8 cellular contexts compared by ENCODE assay signal in the genomic region with DNA sequence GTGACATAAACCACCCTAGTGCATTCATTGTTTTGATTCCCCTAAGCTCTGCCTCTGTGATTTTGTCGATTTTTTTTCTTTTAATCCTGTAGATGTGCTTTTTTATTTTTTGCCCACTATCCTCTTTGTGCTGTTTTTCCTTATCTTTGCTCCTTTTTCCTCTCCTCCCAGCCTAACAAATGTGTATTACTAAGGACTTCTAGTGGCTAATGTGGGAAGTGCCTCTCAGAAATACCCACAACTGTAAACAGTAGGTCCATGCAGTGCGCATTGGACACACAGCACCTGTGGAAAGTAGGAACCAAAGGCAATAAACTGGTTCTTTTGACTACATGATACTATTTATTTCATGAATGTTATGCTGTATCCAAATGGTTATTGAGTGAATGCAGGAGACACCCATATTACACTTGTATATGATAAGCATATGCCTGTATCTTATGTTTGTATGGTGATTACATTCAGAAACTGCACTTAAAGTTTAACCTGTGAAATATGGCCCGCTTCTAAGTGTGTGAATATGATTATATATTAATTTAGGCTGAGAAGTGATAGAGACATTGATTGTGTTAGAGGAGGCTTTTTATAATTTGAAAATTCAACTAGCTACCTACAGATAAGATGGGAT.
DNase-seq lines count a peak whose midpoint lies in the region; ATAC-seq, FAIRE-seq and TF ChIP-seq lines count a peak whose summit lies in the region.

No MANE protein-coding gene starts in this region.

- FAIRE-seq in A549 (lab: Jason Lieb, UNC), result peak; percentile 43

- H3K9me3 Mint-ChIP-seq in endothelial cell (ENCODE audit: unreplicated experiment), result no peaks in the 10 kb centered on the region
- no peaks in the 10 kb centered on the region for H3K9me3 Mint-ChIP-seq in activated naive CD4-positive, alpha-beta T cell treated with anti-CD3 and anti-CD28 coated beads for 36 hours

- CTCF ChIA-PET in A549 (lab: Yijun Ruan, JAX), result interaction anchor here (0.6 to 3.3 kb wide), 9 partner anchors 11 to 431 kb away, joined by 3 to 17 read pairs (median 3); no protein-coding TSS in a partner anchor
- CTCF ChIA-PET in activated naive CD4-positive, alpha-beta T cell treated with anti-CD3 and anti-CD28 coated beads for 36 hours (lab: Charles Lee), result interaction anchor here (0.7 to 1.7 kb wide), 3 partner anchors 124 to 204 kb away, joined by 3 to 5 read pairs (median 4); a partner anchor contains a TSS

- no peak overlapping the region for H3K27ac ChIP-seq in A549

- intact Hi-C loops in activated naive CD4-positive, alpha-beta T cell treated with anti-CD3 and anti-CD28 coated beads for 36 hours (cut with micrococcal nuclease), result loop anchor here (1.0 to 5.0 kb wide), 3 partner anchors 148 to 204 kb away; a partner anchor contains a TSS

- no peaks in the 10 kb centered on the region for H3K27me3 Mint-ChIP-seq in endothelial cell (ENCODE audit: unreplicated experiment)
- H3K27me3 Mint-ChIP-seq in activated naive CD4-positive, alpha-beta T cell treated with anti-CD3 and anti-CD28 coated beads for 36 hours (ENCODE audit: low read depth), result no peaks in the 10 kb centered on the region

- no peak overlapping the region for H3K4me3 Mint-ChIP-seq in endothelial cell (ENCODE audit: unreplicated experiment)
- H3K4me3 Mint-ChIP-seq in activated naive CD4-positive, alpha-beta T cell treated with anti-CD3 and anti-CD28 coated beads for 36 hours, result no peak overlapping the region

- no peaks in the 10 kb centered on the region for H3K36me3 Mint-ChIP-seq in endothelial cell (ENCODE audit: low read depth, unreplicated experiment)
- no peaks in the 10 kb centered on the region for H3K36me3 Mint-ChIP-seq in activated naive CD4-positive, alpha-beta T cell treated with anti-CD3 and anti-CD28 coated beads for 36 hours (ENCODE audit: low read depth)

- H3K9me3 ChIP-seq in A549, result no peaks in the 10 kb centered on the region

- TF ChIP-seq CTCF in A549 (IDR thresholded peaks at IDR 0.05), result peak; percentile 71
- peak; percentile 44; the same call in 1 of the 2 replicates for TF ChIP-seq CTCF in GM12875 (IDR thresholded peaks at IDR 0.05; ENCODE audit: borderline replicate concordance, insufficient read depth, low read depth, low read length)
- TF ChIP-seq CTCF in endothelial cell (IDR thresholded peaks at IDR 0.05; ENCODE audit: unreplicated experiment), result peak; percentile 54

- WGBS in A549 (ENCODE audit: missing lambda C conversion rate), result 35% methylated on average over 3 of the region's 3 CpGs

- H3K4me2 ChIP-seq in A549, result no peak overlapping the region

- H3K4me3 ChIP-seq in A549, result no peak overlapping the region
- H3K4me3 ChIP-seq in GM12875 (ENCODE audit: low read depth, low read length), result no peak overlapping the region

- no peak for TF ChIP-seq EP300 in A549 (IDR thresholded peaks at IDR 0.05)

- peak; percentile 84 to 95; a peak in 5 of 6 replicates for ATAC-seq in A549
- ATAC-seq in stimulated activated naive CD8-positive, alpha-beta T cell treated with anti-CD3 and anti-CD28 coated beads, Interleukin-15, Interleukin-2, amounts not matched to agents 100 U/mL and 50 U/mL, for 24 hours, result no peak

- peak; percentile 82 to 86 for TF ChIP-seq RAD21 in A549 (conservative IDR thresholded peaks at IDR 0.05 in 1 of 2, IDR thresholded peaks at IDR 0.05 in 1 of 2)

- peaks cover 5% of the 10 kb centered on the region for H3K4me1 Mint-ChIP-seq in endothelial cell (ENCODE audit: unreplicated experiment)
- peaks cover 75% of the 10 kb centered on the region for H3K4me1 Mint-ChIP-seq in activated naive CD4-positive, alpha-beta T cell treated with anti-CD3 and anti-CD28 coated beads for 36 hours (ENCODE audit: low read depth)

- POLR2A ChIA-PET in A549 (lab: Yijun Ruan, JAX), result no interaction called here

- H3K27ac Mint-ChIP-seq in endothelial cell (ENCODE audit: unreplicated experiment), result no peak overlapping the region
- no peak overlapping the region for H3K27ac Mint-ChIP-seq in activated naive CD4-positive, alpha-beta T cell treated with anti-CD3 and anti-CD28 coated beads for 36 hours

- TF ChIP-seq POLR2A in A549 (IDR thresholded peaks at IDR 0.05; ENCODE audit: low read length), result no peak

- no peaks in the 10 kb centered on the region for H3K4me1 ChIP-seq in A549

- DNase-seq in A549 (ENCODE audit: low read depth in 1 of 2, low spot score in 1 of 2) (peak; percentile 45 to 53), NCI-H774 (lab: John Stamatoyannopoulos, UW) (peak; percentile 22), endothelial cell (ENCODE audit: low spot score) (peak; percentile 11), middle frontal gyrus (ENCODE audit: extremely low spot score, low spot score) (peak; percentile 24)
- DNase-seq in stimulated activated naive CD8-positive, alpha-beta T cell treated with anti-CD3 and anti-CD28 coated beads, Interleukin-15, Interleukin-2, amounts not matched to agents 100 U/mL and 50 U/mL, for 24 hours, result no peak
- no peak for DNase-seq in activated naive CD4-positive, alpha-beta T cell treated with anti-CD3 and anti-CD28 coated beads for 36 hours
- DNase-seq in activated naive CD4-positive, alpha-beta T cell treated with anti-CD3 and anti-CD28 coated beads, Interleukin-2, amount 50 U/mL, for 16 hours, result no peak

TF ChIP-seq in A549, 52 proteins besides CTCF, POLR2A, EP300 and RAD21:
- TF ChIP-seq ZC3H11A (IDR thresholded peaks at IDR 0.05) (no peak), FOXS1 (CRISPR knock-in tag; IDR thresholded peaks at IDR 0.05) (no peak), SMC3 (IDR thresholded peaks at IDR 0.05) (peak; percentile 86), CEBPB (IDR thresholded peaks at IDR 0.05) (no peak)

Comparison
In these comparisons a context has a peak if more than half of its experiments do, and no peak if none do; other contexts are left out.
1. DNase-seq: peak in A549 (2 of 2), NCI-H774 (single experiment), endothelial cell (single experiment) and middle frontal gyrus (single experiment); none in stimulated activated naive CD8-positive, alpha-beta T cell treated with anti-CD3 and anti-CD28 coated beads, Interleukin-15, Interleukin-2, amounts not matched to agents 100 U/mL and 50 U/mL, for 24 hours (single experiment), activated naive CD4-positive, alpha-beta T cell treated with anti-CD3 and anti-CD28 coated beads for 36 hours (single experiment) and activated naive CD4-positive, alpha-beta T cell treated with anti-CD3 and anti-CD28 coated beads, Interleukin-2, amount 50 U/mL, for 16 hours (single experiment).
2. Peak in every context shown above with its lines, with median percentiles within 50 percentile points of each other: CTCF ChIP-seq.